Comparison of ENCODE assay signal across 23 cellular contexts in the genomic region with DNA sequence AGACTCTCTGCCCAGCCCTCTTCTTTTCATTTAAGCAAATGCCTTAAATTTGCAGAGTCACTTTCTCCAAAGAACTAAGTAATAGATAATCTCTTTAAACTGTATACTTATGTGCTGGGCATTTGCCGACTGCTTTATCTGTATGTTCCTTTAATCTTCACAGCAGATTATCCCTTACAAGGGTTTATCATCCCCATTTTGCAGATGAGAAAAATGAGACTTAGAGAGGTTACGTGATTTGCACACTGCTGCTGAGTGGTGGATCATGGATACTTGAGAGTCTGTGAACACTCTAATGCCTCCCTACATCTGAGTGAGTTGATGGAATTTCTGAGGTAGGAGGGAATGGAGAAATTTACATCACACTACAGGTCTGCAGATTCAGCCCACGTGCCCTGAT.
"Had no signal": no experiment of that assay in that cellular context is flagged by ENCODE, and none has a peak within 500 bp of the region (broad histone marks: within the 10 kb centered on the region; RNA-seq: fewer than 3 reads in every experiment).

No MANE protein-coding gene starts in this region.

- H3K9me3 ChIP-seq: heart right ventricle, prostate gland, right atrium auricular region, SJSA1, spleen, stomach, suprapubic skin, tibial nerve had no signal

- H3K4me3 ChIP-seq: heart right ventricle, prostate gland, right atrium auricular region, SJSA1, spleen, stomach, suprapubic skin, tibial nerve had no signal

- DNase-seq: activated B cell treated with CpG ODN at 0.5 μM for 24 hours; activated CD4-positive, alpha-beta T cell treated with anti-CD3 and anti-CD28 coated beads for 36 hours; activated CD8-positive, alpha-beta T cell treated with anti-CD3 and anti-CD28 coated beads for 36 hours; activated gamma-delta T cell treated with Interleukin-2 at 50 U/mL for 16 hours; activated T-cell treated with anti-CD3 and anti-CD28 coated beads, Interleukin-2, amount 50 U/mL, for 48 hours; aorta; caudate nucleus; dermis blood vessel endothelial cell; effector CD8-positive, alpha-beta T cell; foreskin fibroblast; heart right ventricle; islet precursor cell; left cardiac atrium; mesenchymal stem cell; spleen; stimulated activated CD4-positive, alpha-beta T cell treated with anti-CD3 and anti-CD28 coated beads, Interleukin-4, amount 100 ng/mL, for 1 hour; stomach; T-helper 17 cell had no signal

- H3K36me3 ChIP-seq: prostate gland had no signal

- H3K27me3 Mint-ChIP-seq: activated B cell treated with CpG ODN at 0.5 μM for 24 hours; activated CD4-positive, alpha-beta T cell treated with anti-CD3 and anti-CD28 coated beads for 36 hours; activated CD8-positive, alpha-beta T cell treated with anti-CD3 and anti-CD28 coated beads for 36 hours; T-helper 17 cell had no signal

- H3K27me3 ChIP-seq: heart right ventricle, right atrium auricular region, SJSA1, spleen, stomach, suprapubic skin, tibial nerve had no signal

- H3K27ac Mint-ChIP-seq: activated B cell treated with CpG ODN at 0.5 μM for 24 hours, T-helper 17 cell had no signal

- H3K9me3 Mint-ChIP-seq: activated B cell treated with CpG ODN at 0.5 μM for 24 hours; activated CD8-positive, alpha-beta T cell treated with anti-CD3 and anti-CD28 coated beads for 36 hours had no signal

- H3K4me3 Mint-ChIP-seq: activated B cell treated with CpG ODN at 0.5 μM for 24 hours; activated CD4-positive, alpha-beta T cell treated with anti-CD3 and anti-CD28 coated beads for 36 hours; activated CD8-positive, alpha-beta T cell treated with anti-CD3 and anti-CD28 coated beads for 36 hours; T-helper 17 cell had no signal

- ATAC-seq: activated CD4-positive, alpha-beta T cell treated with anti-CD3 and anti-CD28 coated beads for 36 hours; activated CD8-positive, alpha-beta T cell treated with anti-CD3 and anti-CD28 coated beads for 36 hours; heart right ventricle; left cardiac atrium; T-helper 17 cell had no signal

- H3K27ac ChIP-seq: heart right ventricle, prostate gland, right atrium auricular region, SJSA1, spleen, stomach, suprapubic skin, tibial nerve had no signal
